ENCODE assay signal across 1 cellular context in genomic region chr19:51589511-51589910, GRCh38.
TF ChIP-seq lines count a peak whose summit lies in the region.

No MANE protein-coding gene starts in this region.

TF ChIP-seq in GM12878, 131 proteins besides CTCF, POLR2A, EP300 and RAD21 (continued from another document):
- TF ChIP-seq CUX1 (IDR thresholded peaks at IDR 0.05; ENCODE audit: insufficient replicate concordance, low read depth, low read length): no peak
